In the genomic region with DNA sequence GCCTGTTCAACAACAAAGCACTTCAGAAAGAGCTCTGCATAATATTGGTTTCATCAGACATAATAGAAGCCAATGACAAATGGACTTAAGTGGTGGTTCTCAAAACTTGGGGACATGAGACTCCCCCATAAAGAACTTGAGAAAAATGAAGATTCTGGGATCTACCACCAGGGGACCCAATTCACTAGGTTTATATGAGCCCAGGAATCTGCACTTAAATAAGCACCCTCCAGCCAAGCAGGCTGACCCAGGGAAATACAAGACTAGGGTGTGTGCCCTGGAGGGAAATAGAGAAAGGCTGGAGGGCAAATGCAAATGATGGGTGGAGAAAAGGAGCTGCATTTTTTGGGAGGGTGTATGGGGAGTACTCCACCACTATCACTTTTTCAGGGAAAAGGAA, we compare ENCODE assay signal across 10 cellular contexts. TPM values are rescaled to one million over a fixed set of nuclear protein-coding genes. Genes with fewer than 3 reads are reported as not detected.
A peak's percentile ranks its signal among the peaks of the same experiment; 100 is the strongest.
DNase-seq lines count a peak whose midpoint lies in the region; ATAC-seq and TF ChIP-seq lines count a peak whose summit lies in the region.
"Had no signal": no experiment of that assay in that cellular context is flagged by ENCODE, and none has a peak within 500 bp of the region (broad histone marks: within the 10 kb centered on the region; RNA-seq: fewer than 3 reads in every experiment).

No MANE protein-coding gene starts in this region.

- peak; percentile 72 for TF ChIP-seq CTCF in HFFc6 (IDR thresholded peaks at IDR 0.05)
- peak; percentile 40 for TF ChIP-seq CTCF in WTC11 (IDR thresholded peaks at IDR 0.05)

- H3K9me3 Mint-ChIP-seq in HFFc6 (no peaks in the 10 kb centered on the region), WTC11 (peaks cover 6% of the 10 kb centered on the region)
- H3K9me3 Mint-ChIP-seq: natural killer cell had no signal

- H3K4me3 Mint-ChIP-seq in HFFc6 (no peak overlapping the region; the same call in 1 of the 2 replicates), WTC11 (no peak overlapping the region)
- H3K4me3 Mint-ChIP-seq: natural killer cell had no signal

- peaks cover 35% of the 10 kb centered on the region for H3K4me1 Mint-ChIP-seq in HFFc6 (ENCODE audit: low read depth)
- H3K4me1 Mint-ChIP-seq in WTC11: peaks cover 20% of the 10 kb centered on the region
- H3K4me1 Mint-ChIP-seq: natural killer cell had no signal

- no peaks in the 10 kb centered on the region; the same call in 1 of the 2 replicates for H3K27me3 Mint-ChIP-seq in HFFc6 (ENCODE audit: insufficient read depth)
- H3K27me3 Mint-ChIP-seq in WTC11 (ENCODE audit: low read depth): no peaks in the 10 kb centered on the region

- ATAC-seq in WTC11: peak; percentile 96
- ATAC-seq: natural killer cell had no signal

- H3K27ac Mint-ChIP-seq in HFFc6: peak overlapping the region; percentile 79
- no peak overlapping the region; the same call in 1 of the 2 replicates for H3K27ac Mint-ChIP-seq in WTC11
- H3K27ac Mint-ChIP-seq: natural killer cell had no signal

- DNase-seq in AML-193 (lab: John Stamatoyannopoulos, UW): peak; percentile 17 to 28
- DNase-seq in HFFc6: no peak
- peak; percentile 20 for DNase-seq in WTC11 (ENCODE audit: low spot score)
- peak; percentile 8 for DNase-seq in iris pigment epithelial cell (ENCODE audit: low read depth)
- no peak for DNase-seq in activated CD4-positive, alpha-beta T cell treated with anti-CD3 and anti-CD28 coated beads, Interleukin-2, amount 50 U/mL, for 4 hours
- DNase-seq in activated CD8-positive, alpha-beta memory T cell treated with anti-CD3 and anti-CD28 coated beads, Interleukin-2, amount 50 U/mL, for 4 hours: no peak
- no peak for DNase-seq in foreskin melanocyte
- no peak for DNase-seq in DMS153 treated with DMSO at 0.1 percent for 48 hours (lab: John Stamatoyannopoulos, UW; ENCODE audit: unreplicated experiment)
- DNase-seq: activated T-cell treated with anti-CD3 and anti-CD28 coated beads for 4 hours, natural killer cell had no signal

- H3K36me3 Mint-ChIP-seq in HFFc6 (ENCODE audit: low read depth) (peaks cover 12% of the 10 kb centered on the region), WTC11 (peaks cover 17% of the 10 kb centered on the region)
- H3K36me3 Mint-ChIP-seq: natural killer cell had no signal

- POLR2A ChIA-PET in WTC11 (lab: Charles Lee): interaction anchor here (0.6 kb wide), 1 partner anchor 81 kb away, joined by 4 read pairs; no protein-coding TSS in a partner anchor

- CTCF ChIA-PET in WTC11 (lab: Charles Lee): interaction anchor here (0.7 to 1.3 kb wide), 4 partner anchors 27 to 83 kb away, joined by 3 to 5 read pairs (median 4); no protein-coding TSS in a partner anchor

TF ChIP-seq in WTC11, 78 proteins besides CTCF, POLR2A, EP300 and RAD21:
- TF ChIP-seq, protein P1, sequence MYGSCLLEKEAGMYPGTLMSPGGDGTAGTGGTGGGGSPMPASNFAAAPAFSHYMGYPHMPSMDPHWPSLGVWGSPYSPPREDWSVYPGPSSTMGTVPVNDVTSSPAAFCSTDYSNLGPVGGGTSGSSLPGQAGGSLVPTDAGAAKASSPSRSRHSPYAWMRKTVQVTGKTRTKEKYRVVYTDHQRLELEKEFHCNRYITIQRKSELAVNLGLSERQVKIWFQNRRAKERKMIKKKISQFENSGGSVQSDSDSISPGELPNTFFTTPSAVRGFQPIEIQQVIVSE (CRISPR knock-in tag; IDR thresholded peaks at IDR 0.05; ENCODE audit: borderline replicate concordance): no peak
- TF ChIP-seq NR1H2 (CRISPR knock-in tag; IDR thresholded peaks at IDR 0.05) (no peak), ZBTB21 (CRISPR knock-in tag; IDR thresholded peaks at IDR 0.05; ENCODE audit: borderline replicate concordance) (no peak), STAT6 (CRISPR knock-in tag; conservative IDR thresholded peaks at IDR 0.05; ENCODE audit: low read depth) (no peak), ZNF263 (CRISPR knock-in tag; IDR thresholded peaks at IDR 0.05; ENCODE audit: low read depth) (no peak), SMAD4 (CRISPR knock-in tag; IDR thresholded peaks at IDR 0.05) (no peak), E2F5 (CRISPR knock-in tag; IDR thresholded peaks at IDR 0.05) (no peak), GABPB1 (CRISPR knock-in tag; IDR thresholded peaks at IDR 0.05) (no peak), ZNF532 (CRISPR knock-in tag; IDR thresholded peaks at IDR 0.05; ENCODE audit: borderline replicate concordance) (no peak), SP1 (CRISPR knock-in tag; conservative IDR thresholded peaks at IDR 0.05) (no peak), JUN (CRISPR knock-in tag; IDR thresholded peaks at IDR 0.05) (no peak)
- TF ChIP-seq, protein P2, sequence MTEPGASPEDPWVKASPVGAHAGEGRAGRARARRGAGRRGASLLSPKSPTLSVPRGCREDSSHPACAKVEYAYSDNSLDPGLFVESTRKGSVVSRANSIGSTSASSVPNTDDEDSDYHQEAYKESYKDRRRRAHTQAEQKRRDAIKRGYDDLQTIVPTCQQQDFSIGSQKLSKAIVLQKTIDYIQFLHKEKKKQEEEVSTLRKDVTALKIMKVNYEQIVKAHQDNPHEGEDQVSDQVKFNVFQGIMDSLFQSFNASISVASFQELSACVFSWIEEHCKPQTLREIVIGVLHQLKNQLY (CRISPR knock-in tag; IDR thresholded peaks at IDR 0.05): no peak
- TF ChIP-seq, protein P3, sequence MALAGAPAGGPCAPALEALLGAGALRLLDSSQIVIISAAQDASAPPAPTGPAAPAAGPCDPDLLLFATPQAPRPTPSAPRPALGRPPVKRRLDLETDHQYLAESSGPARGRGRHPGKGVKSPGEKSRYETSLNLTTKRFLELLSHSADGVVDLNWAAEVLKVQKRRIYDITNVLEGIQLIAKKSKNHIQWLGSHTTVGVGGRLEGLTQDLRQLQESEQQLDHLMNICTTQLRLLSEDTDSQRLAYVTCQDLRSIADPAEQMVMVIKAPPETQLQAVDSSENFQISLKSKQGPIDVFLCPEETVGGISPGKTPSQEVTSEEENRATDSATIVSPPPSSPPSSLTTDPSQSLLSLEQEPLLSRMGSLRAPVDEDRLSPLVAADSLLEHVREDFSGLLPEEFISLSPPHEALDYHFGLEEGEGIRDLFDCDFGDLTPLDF (CRISPR knock-in tag; IDR thresholded peaks at IDR 0.05): no peak

RNA-seq across cellular contexts. Expression of gene SATB2, which starts 52.5 kb away (rescaled TPM):
- total RNA-seq in HFFc6 (2021; fragmentation: NEBNext Ultra II Directional; extraction: Animal tissue kit (Norgen Biotek cat#: 25700)): 10 to 100 TPM in 4 of 6 experiments, 1 to 10 TPM in 2; 7.4 to 12.7 (median 11.9) TPM
- total RNA-seq in WTC11 (2021): 14.9 to 22.1 TPM (median 16.6 TPM) in 3 replicates

Comparison
In these comparisons a context has a peak if more than half of its experiments do, and no peak if none do; other contexts are left out.
1. DNase-seq: peak in AML-193 (2 of 2), WTC11 (single experiment) and iris pigment epithelial cell (single experiment); none in HFFc6 (single experiment), activated CD4-positive, alpha-beta T cell treated with anti-CD3 and anti-CD28 coated beads, Interleukin-2, amount 50 U/mL, for 4 hours (0 of 2), activated CD8-positive, alpha-beta memory T cell treated with anti-CD3 and anti-CD28 coated beads, Interleukin-2, amount 50 U/mL, for 4 hours (single experiment), foreskin melanocyte (single experiment) and DMS153 treated with DMSO at 0.1 percent for 48 hours (single experiment).